In genomic region chr3:44993471-44994205, GRCh38 we compare ENCODE assay signal across 10 cellular contexts. TPM values are rescaled to one million over a fixed set of nuclear protein-coding genes. Genes with fewer than 3 reads are reported as not detected.
DNase-seq lines count a peak whose midpoint lies in the region; ATAC-seq and TF ChIP-seq lines count a peak whose summit lies in the region.
"Had no signal": no experiment of that assay in that cellular context is flagged by ENCODE, and none has a peak within 500 bp of the region (broad histone marks: within the 10 kb centered on the region; RNA-seq: fewer than 3 reads in every experiment).

No MANE protein-coding gene starts in this region.

- DNase-seq in GM03348 (ENCODE audit: low spot score) (peak; percentile 69), RPMI7951 (ENCODE audit: low read depth) (peak; percentile 74), fibroblast of peridontal ligament (ENCODE audit: extremely low read depth) (peak; percentile 96), psoas muscle (no peak), retina (no peak), substantia nigra (lab: John Stamatoyannopoulos, UW) (no peak)
- no peak for DNase-seq in activated CD4-positive, alpha-beta T cell treated with anti-CD3 and anti-CD28 coated beads, Interleukin-2, amount 10 ng/mL, durations not matched to agents 7 days and 5 days
- DNase-seq: activated CD4-positive, alpha-beta T cell treated with anti-CD3 and anti-CD28 coated beads, Interleukin-2, amount 50 U/mL, for 48 hours; NCI-H748 treated with DMSO at 0.1 percent for 48 hours had no signal

- H3K27ac Mint-ChIP-seq in activated CD4-positive, alpha-beta T cell treated with anti-CD3 and anti-CD28 coated beads, Interleukin-2, amount 10 ng/mL, durations not matched to agents 7 days and 5 days, result no peak overlapping the region

- H3K4me3 Mint-ChIP-seq in activated CD4-positive, alpha-beta T cell treated with anti-CD3 and anti-CD28 coated beads, Interleukin-2, amount 10 ng/mL, durations not matched to agents 7 days and 5 days, result no peak overlapping the region

- H3K27me3 ChIP-seq in psoas muscle (ENCODE audit: insufficient read depth in 3 of 3, low read length in 2 of 3), result no peaks in the 10 kb centered on the region

- peaks cover 4 to 66% of the 10 kb centered on the region in 2 donors for H3K36me3 ChIP-seq in psoas muscle (ENCODE audit: insufficient read depth in 1 of 2, low read depth in 1 of 2)

- peaks cover 23% of the 10 kb centered on the region for H3K4me1 ChIP-seq in psoas muscle

- H3K9me3 Mint-ChIP-seq in activated CD4-positive, alpha-beta T cell treated with anti-CD3 and anti-CD28 coated beads, Interleukin-2, amount 10 ng/mL, durations not matched to agents 7 days and 5 days, result no peaks in the 10 kb centered on the region

- peak; percentile 30 to 65 (median 56) for ATAC-seq in psoas muscle
- ATAC-seq in GM18511 (IDR thresholded peaks at IDR 0.05; ENCODE audit: unreplicated experiment), result no peak

- CTCF ChIA-PET in activated CD4-positive, alpha-beta T cell treated with anti-CD3 and anti-CD28 coated beads, Interleukin-2, amount 10 ng/mL, durations not matched to agents 7 days and 5 days (lab: Charles Lee), result no interaction called here

- H3K27ac ChIP-seq in psoas muscle (peak overlapping the region; percentile 58), substantia nigra (ENCODE audit: low read depth, low read length, poor library complexity, severe bottlenecking) (no peak overlapping the region)

- peaks cover 62% of the 10 kb centered on the region for H3K36me3 Mint-ChIP-seq in activated CD4-positive, alpha-beta T cell treated with anti-CD3 and anti-CD28 coated beads, Interleukin-2, amount 10 ng/mL, durations not matched to agents 7 days and 5 days (ENCODE audit: low read depth)

- peaks cover 46% of the 10 kb centered on the region for H3K4me1 Mint-ChIP-seq in activated CD4-positive, alpha-beta T cell treated with anti-CD3 and anti-CD28 coated beads, Interleukin-2, amount 10 ng/mL, durations not matched to agents 7 days and 5 days

- no peak overlapping the region for H3K4me3 ChIP-seq in psoas muscle

- intact Hi-C loops in psoas muscle (cut with DNase I), result no loop called here

- POLR2A ChIA-PET in activated CD4-positive, alpha-beta T cell treated with anti-CD3 and anti-CD28 coated beads, Interleukin-2, amount 10 ng/mL, durations not matched to agents 7 days and 5 days (lab: Charles Lee), result no interaction called here

- no peak for TF ChIP-seq CTCF in psoas muscle (IDR thresholded peaks at IDR 0.05)

- no peaks in the 10 kb centered on the region for H3K27me3 Mint-ChIP-seq in activated CD4-positive, alpha-beta T cell treated with anti-CD3 and anti-CD28 coated beads, Interleukin-2, amount 10 ng/mL, durations not matched to agents 7 days and 5 days

- no peaks in the 10 kb centered on the region for H3K9me3 ChIP-seq in psoas muscle

RNA-seq across cellular contexts. Expression of gene EXOSC7, which starts 17.6 kb away (rescaled TPM):
- total RNA-seq in RPMI7951 (2014; rRNA removed; shearing (Covaris generic)), result 52.0 and 69.7 TPM in 2 replicates
- total RNA-seq in psoas muscle, result 10 to 100 TPM; 27.8 to 54.8 (median 46.3) TPM
- 10 to 100 TPM; 28.4 to 39.4 (median 36.3) TPM for polyA plus RNA-seq in psoas muscle
- total RNA-seq in activated CD4-positive, alpha-beta T cell treated with anti-CD3 and anti-CD28 coated beads, Interleukin-2, amount 10 ng/mL, durations not matched to agents 7 days and 5 days, result 10 to 100 TPM; 35.8 to 40.2 TPM

RNA-seq across cellular contexts. Expression of gene ZDHHC3, which starts 17.7 kb away (rescaled TPM):
- total RNA-seq in RPMI7951 (2014; rRNA removed; shearing (Covaris generic)), result 51.4 and 62.7 TPM in 2 replicates
- 10 to 100 TPM; 22.2 to 58.3 (median 40.6) TPM for total RNA-seq in psoas muscle
- 10 to 100 TPM; 32.3 to 51.1 (median 40.8) TPM for polyA plus RNA-seq in psoas muscle
- total RNA-seq in activated CD4-positive, alpha-beta T cell treated with anti-CD3 and anti-CD28 coated beads, Interleukin-2, amount 10 ng/mL, durations not matched to agents 7 days and 5 days, result 10 to 100 TPM; 47.5 to 50.7 TPM

RNA-seq across cellular contexts. Expression of gene CLEC3B, which starts 32.5 kb away (rescaled TPM):
- total RNA-seq in RPMI7951 (2014; rRNA removed; shearing (Covaris generic)), result 1.7 and 2.4 TPM in 2 replicates
- total RNA-seq in psoas muscle, result 10 to 100 TPM; 10.3 to 41.7 (median 16.5) TPM
- 10 to 100 TPM; 24.6 to 29.6 (median 26.7) TPM for polyA plus RNA-seq in psoas muscle
- under 1 TPM; 0.30 to 0.37 TPM for total RNA-seq in activated CD4-positive, alpha-beta T cell treated with anti-CD3 and anti-CD28 coated beads, Interleukin-2, amount 10 ng/mL, durations not matched to agents 7 days and 5 days

Comparison
In these comparisons a context has a peak if more than half of its experiments do, and no peak if none do; other contexts are left out.
1. DNase-seq: peak in GM03348 (single experiment), RPMI7951 (single experiment) and fibroblast of peridontal ligament (single experiment); none in psoas muscle (0 of 2), retina (single experiment), activated CD4-positive, alpha-beta T cell treated with anti-CD3 and anti-CD28 coated beads, Interleukin-2, amount 10 ng/mL, durations not matched to agents 7 days and 5 days (single experiment) and substantia nigra (0 of 49).